Comparison of ENCODE assay signal across 18 cellular contexts in genomic region chr4:41844327-41844726, GRCh38.
"Had no signal": no experiment of that assay in that cellular context is flagged by ENCODE, and none has a peak within 500 bp of the region (broad histone marks: within the 10 kb centered on the region; RNA-seq: fewer than 3 reads in every experiment).

No MANE protein-coding gene starts in this region.

- H3K9me3 ChIP-seq: esophagus muscularis mucosa, prostate gland, right lobe of liver, suprapubic skin had no signal

- H3K36me3 ChIP-seq: esophagus muscularis mucosa, prostate gland, right lobe of liver, suprapubic skin had no signal

- FAIRE-seq: kidney had no signal

- H3K4me1 ChIP-seq: esophagus muscularis mucosa, prostate gland, right lobe of liver, suprapubic skin had no signal

- DNase-seq: activated CD4-positive, alpha-beta T cell treated with anti-CD3 and anti-CD28 coated beads, Interleukin-2, amount 50 U/mL, for 1 hour; activated CD8-positive, alpha-beta memory T cell treated with anti-CD3 and anti-CD28 coated beads for 24 hours; activated naive CD8-positive, alpha-beta T cell treated with anti-CD3 and anti-CD28 coated beads, Interleukin-2, amount 10 ng/mL, durations not matched to agents 7 days and 5 days; cortex of kidney; effector CD4-positive, alpha-beta T cell; kidney; left ventricle myocardium superior; mesenchymal stem cell; occipital lobe; right lobe of liver; stimulated activated CD4-positive, alpha-beta T cell treated with anti-CD3 and anti-CD28 coated beads, Interleukin-4, amount 100 ng/mL, for 4 hours; stimulated activated CD8-positive, alpha-beta memory T cell treated with anti-CD3 and anti-CD28 coated beads, Interleukin-4, amount 100 ng/mL, for 48 hours had no signal

- H2AFZ ChIP-seq: hepatocyte had no signal

- H3K27ac ChIP-seq: esophagus muscularis mucosa, hepatocyte, prostate gland, right lobe of liver, suprapubic skin had no signal

- H3K4me3 ChIP-seq: esophagus muscularis mucosa, hepatocyte, prostate gland, right lobe of liver, smooth muscle cell, suprapubic skin had no signal

- ATAC-seq: activated CD4-positive, CD25-positive, alpha-beta regulatory T cell treated with anti-CD3 and anti-CD28 coated beads, Interleukin-2, amount 50 U/mL, for 24 hours; left ventricle myocardium superior had no signal

- H3K27me3 ChIP-seq: right lobe of liver had no signal

- H3K79me2 ChIP-seq: hepatocyte had no signal

- H3K4me2 ChIP-seq: hepatocyte, smooth muscle cell had no signal
